8 cellular contexts compared by ENCODE assay signal in the genomic region with DNA sequence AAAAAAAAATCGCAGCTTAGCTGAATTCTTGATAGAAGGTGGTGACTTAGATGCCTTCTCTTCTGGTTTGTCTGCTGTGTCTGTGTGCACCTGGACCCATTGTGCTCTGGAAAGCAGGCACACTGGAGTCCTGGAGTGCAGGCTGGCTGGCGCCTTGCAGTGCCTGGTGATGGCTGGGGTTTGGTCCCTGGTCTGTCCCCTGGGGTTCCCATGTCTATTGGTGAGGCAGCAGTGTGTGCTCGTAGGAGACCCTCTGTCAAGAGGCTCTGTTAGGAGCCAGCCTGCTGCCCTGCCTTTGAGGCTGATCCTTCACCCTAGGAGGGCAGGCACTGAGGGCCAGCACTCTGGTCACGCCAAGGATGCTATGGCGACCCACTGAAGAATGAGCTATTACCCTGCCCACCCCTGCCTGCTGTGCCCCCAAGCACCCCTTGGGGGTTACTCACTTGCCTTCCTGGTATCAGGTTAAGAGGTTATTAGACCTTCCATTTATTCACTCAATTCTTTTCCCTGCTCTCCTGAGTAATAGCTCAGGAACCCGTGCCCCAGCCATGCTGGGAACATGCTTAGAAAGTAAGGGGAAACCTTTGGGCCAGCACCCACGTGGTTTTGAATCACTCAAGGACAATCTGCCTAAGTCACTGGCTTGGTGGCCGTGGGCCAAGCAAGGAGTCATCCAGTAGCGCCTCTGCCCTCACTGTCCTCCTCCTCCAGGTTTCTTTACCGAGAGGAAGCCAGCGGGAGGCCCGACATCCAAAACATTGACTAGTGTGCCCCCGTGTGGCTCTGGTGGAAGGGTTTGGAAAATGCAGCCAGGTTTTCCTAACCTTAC.
DNase-seq lines count a peak whose midpoint lies in the region; ATAC-seq and TF ChIP-seq lines count a peak whose summit lies in the region.

No MANE protein-coding gene starts in this region.

- ATAC-seq in GM21447 (IDR thresholded peaks at IDR 0.05; ENCODE audit: unreplicated experiment) (peak; percentile 67), HG03520 (IDR thresholded peaks at IDR 0.05; ENCODE audit: unreplicated experiment) (no peak)

- H3K27me3 ChIP-seq in BLaER1 (no peaks in the 10 kb centered on the region), SJSA1 (replicated peaks) (no peaks in the 10 kb centered on the region), right atrium auricular region (no peaks in the 10 kb centered on the region), rectal smooth muscle tissue (ENCODE audit: control insufficient read depth, insufficient read depth, low read length) (no peaks in the 10 kb centered on the region)

- peaks cover 50% of the 10 kb centered on the region for H3K36me3 ChIP-seq in BLaER1
- H3K36me3 ChIP-seq in SJSA1: no peaks in the 10 kb centered on the region
- H3K36me3 ChIP-seq in right atrium auricular region: no peaks in the 10 kb centered on the region
- H3K36me3 ChIP-seq in rectal smooth muscle tissue (ENCODE audit: control insufficient read depth, insufficient read depth, low read length): no peaks in the 10 kb centered on the region

- H3K27ac ChIP-seq in BLaER1: 0 out of 2 replicates have a peak overlapping the region, but pooled peaks have one; percentile 44
- no peak overlapping the region for H3K27ac ChIP-seq in SJSA1
- H3K27ac ChIP-seq in right atrium auricular region: peak overlapping the region; percentile 51 to 67
- peak overlapping the region; percentile 77 for H3K27ac ChIP-seq in rectal smooth muscle tissue (ENCODE audit: low read depth, low read length)

- H3K9me3 ChIP-seq in BLaER1: peaks cover 4% of the 10 kb centered on the region; the same call in 1 of the 2 replicates
- no peaks in the 10 kb centered on the region for H3K9me3 ChIP-seq in SJSA1 (replicated peaks)
- H3K9me3 ChIP-seq in right atrium auricular region: no peaks in the 10 kb centered on the region

- DNase-seq in NCI-H1092 (lab: John Stamatoyannopoulos, UW) (peak; percentile 69), SJSA1 (ENCODE audit: low read depth in 1 of 2, low spot score in 2 of 2) (peak; percentile 87 to 96), anterior cingulate cortex (lab: John Stamatoyannopoulos, UW) (peak in 55 of 58 donors; percentile 8 to 87 (median 62)), right atrium auricular region (ENCODE audit: low spot score) (peak; percentile 99)

- peak; percentile 66 to 87 for TF ChIP-seq CTCF in right atrium auricular region (IDR thresholded peaks at IDR 0.05)

- H4K20me1 ChIP-seq in BLaER1: peaks cover 97% of the 10 kb centered on the region

- H3K4me3 ChIP-seq in BLaER1 (no peak overlapping the region), SJSA1 (no peak overlapping the region), right atrium auricular region (no peak overlapping the region), rectal smooth muscle tissue (ENCODE audit: low read length) (no peak overlapping the region)

- H3K9ac ChIP-seq in BLaER1 (peak overlapping the region; percentile 48), rectal smooth muscle tissue (ENCODE audit: low read length) (no peak overlapping the region)

- peaks cover 34% of the 10 kb centered on the region for H3K4me1 ChIP-seq in BLaER1
- H3K4me1 ChIP-seq in SJSA1 (replicated peaks): peaks cover 34% of the 10 kb centered on the region
- peaks cover 0 to 28% of the 10 kb centered on the region in 2 donors for H3K4me1 ChIP-seq in right atrium auricular region
- peaks cover 17% of the 10 kb centered on the region for H3K4me1 ChIP-seq in rectal smooth muscle tissue (ENCODE audit: control insufficient read depth, insufficient read depth, low read length)

- peak overlapping the region; percentile 63 for H3K4me2 ChIP-seq in BLaER1
